17 cellular contexts compared by ENCODE assay signal in genomic region chr10:11098628-11099027, GRCh38.
DNase-seq lines count a peak whose midpoint lies in the region; ATAC-seq and TF ChIP-seq lines count a peak whose summit lies in the region.
"Had no signal": no experiment of that assay in that cellular context is flagged by ENCODE, and none has a peak within 500 bp of the region (broad histone marks: within the 10 kb centered on the region; RNA-seq: fewer than 3 reads in every experiment).

No MANE protein-coding gene starts in this region.

- no peak for TF ChIP-seq EP300 in sigmoid colon (IDR thresholded peaks at IDR 0.05)

- no peaks in the 10 kb centered on the region for H3K9me3 ChIP-seq in heart left ventricle
- no peaks in the 10 kb centered on the region for H3K9me3 ChIP-seq in left lung
- no peaks in the 10 kb centered on the region for H3K9me3 ChIP-seq in psoas muscle
- H3K9me3 ChIP-seq in sigmoid colon, result no peaks in the 10 kb centered on the region
- H3K9me3 ChIP-seq: Peyer's patch, SJSA1 had no signal

- H3K27me3 ChIP-seq in heart left ventricle (no peaks in the 10 kb centered on the region), left lung (no peaks in the 10 kb centered on the region), psoas muscle (ENCODE audit: insufficient read depth in 3 of 3, low read length in 2 of 3) (no peaks in the 10 kb centered on the region), sigmoid colon (no peaks in the 10 kb centered on the region)
- H3K27me3 ChIP-seq: Peyer's patch, SJSA1 had no signal

- no peak for TF ChIP-seq POLR2A in heart left ventricle (IDR thresholded peaks at IDR 0.05)
- no peak for TF ChIP-seq POLR2A in sigmoid colon (IDR thresholded peaks at IDR 0.05)

- no peaks in the 10 kb centered on the region for H3K9me3 Mint-ChIP-seq in activated naive CD4-positive, alpha-beta T cell treated with anti-CD3 and anti-CD28 coated beads for 36 hours

- CTCF ChIA-PET in activated naive CD4-positive, alpha-beta T cell treated with anti-CD3 and anti-CD28 coated beads for 36 hours (lab: Charles Lee), result no interaction called here

- H3K4me1 ChIP-seq in heart left ventricle (peaks cover 0 to 52% (median 18%) of the 10 kb centered on the region in 12 donors), left lung (no peaks in the 10 kb centered on the region), psoas muscle (peaks cover 20% of the 10 kb centered on the region), sigmoid colon (peaks cover 0 to 14% (median 5%) of the 10 kb centered on the region in 4 donors)
- H3K4me1 ChIP-seq: Peyer's patch, SJSA1 had no signal

- no peak overlapping the region for H3K4me3 Mint-ChIP-seq in activated naive CD4-positive, alpha-beta T cell treated with anti-CD3 and anti-CD28 coated beads for 36 hours
- H3K4me3 Mint-ChIP-seq: CD4-positive, CD25-positive, alpha-beta regulatory T cell had no signal

- 43 to 53% (median 51%) methylated on average over 8 of the region's 8 CpGs for WGBS in heart left ventricle, 4 donors
- 26 to 36% (median 32%) methylated on average over 8 of the region's 8 CpGs for whole genome bisulfite sequencing in psoas muscle, 3 donors
- WGBS in sigmoid colon, 2 donors, result 73 to 85% methylated on average over 8 of the region's 8 CpGs

- H3K36me3 ChIP-seq in heart left ventricle (no peaks in the 10 kb centered on the region), left lung (no peaks in the 10 kb centered on the region), psoas muscle (ENCODE audit: insufficient read depth in 1 of 2, low read depth in 1 of 2) (no peaks in the 10 kb centered on the region), sigmoid colon (no peaks in the 10 kb centered on the region)
- H3K36me3 ChIP-seq: Peyer's patch, SJSA1 had no signal

- no peaks in the 10 kb centered on the region for H3K36me3 Mint-ChIP-seq in activated naive CD4-positive, alpha-beta T cell treated with anti-CD3 and anti-CD28 coated beads for 36 hours (ENCODE audit: low read depth)
- H3K36me3 Mint-ChIP-seq: CD4-positive, CD25-positive, alpha-beta regulatory T cell had no signal

- H3K27me3 Mint-ChIP-seq in activated naive CD4-positive, alpha-beta T cell treated with anti-CD3 and anti-CD28 coated beads for 36 hours (ENCODE audit: low read depth), result peaks cover 2% of the 10 kb centered on the region

- intact Hi-C loops in heart left ventricle (cut with DNase I) (no loop called here), left lung (cut with DNase I) (no loop called here), psoas muscle (cut with DNase I) (loop anchor here in 1 of 2 donors (2.0 kb wide), 1 partner anchor 30 kb away; no protein-coding TSS in a partner anchor), sigmoid colon (cut with DNase I) (no loop called here)
- intact Hi-C loops in activated naive CD4-positive, alpha-beta T cell treated with anti-CD3 and anti-CD28 coated beads for 36 hours (cut with micrococcal nuclease), result no loop called here

- no peak overlapping the region for H3K27ac Mint-ChIP-seq in activated naive CD4-positive, alpha-beta T cell treated with anti-CD3 and anti-CD28 coated beads for 36 hours
- H3K27ac Mint-ChIP-seq: CD4-positive, CD25-positive, alpha-beta regulatory T cell had no signal

- H3K4me1 Mint-ChIP-seq in activated naive CD4-positive, alpha-beta T cell treated with anti-CD3 and anti-CD28 coated beads for 36 hours (ENCODE audit: low read depth), result no peaks in the 10 kb centered on the region
- H3K4me1 Mint-ChIP-seq: CD4-positive, CD25-positive, alpha-beta regulatory T cell had no signal

- ATAC-seq in heart left ventricle (peak; percentile 30 to 69 (median 63)), left lung (peak; percentile 11), psoas muscle (peak in 3 of 4 donors; percentile 61 to 87 (median 84))

- H3K27ac ChIP-seq in heart left ventricle (peak overlapping the region in 1 of 12 donors; percentile 17), left lung (no peak overlapping the region), psoas muscle (no peak overlapping the region), sigmoid colon (no peak overlapping the region)
- H3K27ac ChIP-seq: KMS-11, Peyer's patch, SJSA1 had no signal

- DNase-seq in astrocyte of the hippocampus (ENCODE audit: low read depth, low spot score) (peak; percentile 20), heart left ventricle (peak in 4 of 5 donors; percentile 27 to 43 (median 38)), left lung (no peak), psoas muscle (no peak), iPS-NIHi7 (ENCODE audit: extremely low spot score) (no peak), sigmoid colon (no peak)
- DNase-seq in activated naive CD4-positive, alpha-beta T cell treated with anti-CD3 and anti-CD28 coated beads for 36 hours, result no peak
- DNase-seq: CD4-positive, CD25-positive, alpha-beta regulatory T cell; EL; IMR-90; NCI-H1092 treated with DMSO at 0.1 percent for 48 hours; NCI-H146; NCI-H2029; NCI-H524 treated with DMSO at 0.1 percent for 48 hours; Peyer's patch had no signal

- no peak for TF ChIP-seq CTCF in heart left ventricle (IDR thresholded peaks at IDR 0.05)
- no peak for TF ChIP-seq CTCF in left lung (IDR thresholded peaks at IDR 0.05)
- no peak for TF ChIP-seq CTCF in psoas muscle (IDR thresholded peaks at IDR 0.05)
- no peak for TF ChIP-seq CTCF in sigmoid colon (IDR thresholded peaks at IDR 0.05)

- no peak overlapping the region for H3K4me3 ChIP-seq in heart left ventricle
- H3K4me3 ChIP-seq in left lung, result no peak overlapping the region
- no peak overlapping the region for H3K4me3 ChIP-seq in psoas muscle
- H3K4me3 ChIP-seq in sigmoid colon, result no peak overlapping the region
- H3K4me3 ChIP-seq: Peyer's patch, SJSA1 had no signal

Comparison
In these comparisons a context has a peak if more than half of its experiments do, and no peak if none do; other contexts are left out.
1. DNase-seq: peak in astrocyte of the hippocampus (single experiment) and heart left ventricle (4 of 5); none in left lung (0 of 2), psoas muscle (0 of 2), activated naive CD4-positive, alpha-beta T cell treated with anti-CD3 and anti-CD28 coated beads for 36 hours (single experiment), iPS-NIHi7 (single experiment) and sigmoid colon (single experiment).
2. ATAC-seq: peak in every context shown above with its lines; median percentile 84 in psoas muscle; 63 in heart left ventricle; 11 in left lung.